35 cellular contexts compared by ENCODE assay signal in genomic region chr6:101326411-101326810, GRCh38.
"Had no signal": no experiment of that assay in that cellular context is flagged by ENCODE, and none has a peak within 500 bp of the region (broad histone marks: within the 10 kb centered on the region; RNA-seq: fewer than 3 reads in every experiment).

No MANE protein-coding gene starts in this region.

- ATAC-seq: activated CD8-positive, alpha-beta T cell treated with anti-CD3 and anti-CD28 coated beads for 36 hours; activated naive CD4-positive, alpha-beta T cell treated with anti-CD3 and anti-CD28 coated beads, Interleukin-2, amount 50 U/mL, for 72 hours; activated T-cell treated with anti-CD3 and anti-CD28 coated beads, Interleukin-2, amount 50 U/mL, for 4 hours; activated T-cell treated with anti-CD3 and anti-CD28 coated beads, Interleukin-2, amount 50 U/mL, for 72 hours; activated T-helper 17 cell treated with anti-CD3 and anti-CD28 coated beads, Interleukin-2, amount 50 U/mL, for 72 hours; body of pancreas had no signal

- H3K27ac ChIP-seq: adrenal gland, body of pancreas, brain microvascular endothelial cell, breast epithelium, VCaP had no signal

- H3K4me1 Mint-ChIP-seq: activated B cell treated with CpG ODN at 0.5 μM for 24 hours; activated CD4-positive, alpha-beta T cell treated with anti-CD3 and anti-CD28 coated beads, Interleukin-2, amount 10 ng/mL, durations not matched to agents 24 days and 14 days; activated naive CD8-positive, alpha-beta T cell treated with anti-CD3 and anti-CD28 coated beads for 36 hours; activated T-helper 17 cell treated with anti-CD3 and anti-CD28 coated beads, Interleukin-2, amount 50 U/mL, for 72 hours had no signal

- H3K4me3 ChIP-seq: adrenal gland, body of pancreas, breast epithelium had no signal

- H3K36me3 Mint-ChIP-seq: activated CD4-positive, alpha-beta memory T cell treated with anti-CD3 and anti-CD28 coated beads for 36 hours; activated naive CD8-positive, alpha-beta T cell treated with anti-CD3 and anti-CD28 coated beads for 36 hours had no signal

- H3K36me3 ChIP-seq: adrenal gland, brain microvascular endothelial cell, breast epithelium had no signal

- H3K4me1 ChIP-seq: adrenal gland, body of pancreas, breast epithelium had no signal

- H3K9me3 ChIP-seq: adrenal gland, breast epithelium had no signal

- H3K9me3 Mint-ChIP-seq: activated B cell treated with CpG ODN at 0.5 μM for 24 hours; activated CD4-positive, alpha-beta T cell treated with anti-CD3 and anti-CD28 coated beads, Interleukin-2, amount 10 ng/mL, durations not matched to agents 24 days and 14 days; activated CD8-positive, alpha-beta T cell treated with anti-CD3 and anti-CD28 coated beads for 36 hours; activated naive CD8-positive, alpha-beta T cell treated with anti-CD3 and anti-CD28 coated beads for 36 hours; activated T-cell treated with anti-CD3 and anti-CD28 coated beads, Interleukin-2, amount 50 U/mL, for 72 hours; activated T-helper 1 cell treated with anti-CD3 and anti-CD28 coated beads, Interleukin-12 subunit alpha, Interleukin-12 subunit beta, Interleukin-2, Interleukin-4 antibody, amounts not matched to agents 30 ng/mL and 10 ng/mL and 1 ng/mL, durations not matched to agents 14 hours and 24 hours and 36 hours; T-helper 1 cell treated with Interleukin-12 subunit alpha and Interleukin-12 subunit beta and Interleukin-4 antibody, amounts not matched to agents 30 μg/mL and 1 μg/mL, for 36 hours had no signal

- H3K4me3 Mint-ChIP-seq: activated B cell treated with CpG ODN at 0.5 μM for 24 hours; activated CD4-positive, alpha-beta memory T cell treated with anti-CD3 and anti-CD28 coated beads for 36 hours; activated CD4-positive, alpha-beta T cell treated with anti-CD3 and anti-CD28 coated beads, Interleukin-2, amount 10 ng/mL, durations not matched to agents 24 days and 14 days; activated CD8-positive, alpha-beta T cell treated with anti-CD3 and anti-CD28 coated beads for 36 hours; activated naive CD4-positive, alpha-beta T cell treated with anti-CD3 and anti-CD28 coated beads for 36 hours; activated naive CD8-positive, alpha-beta T cell treated with anti-CD3 and anti-CD28 coated beads for 36 hours; activated T-cell treated with anti-CD3 and anti-CD28 coated beads, Interleukin-2, amount 50 U/mL, for 4 hours; activated T-cell treated with anti-CD3 and anti-CD28 coated beads, Interleukin-2, amount 50 U/mL, for 72 hours; activated T-helper 1 cell treated with anti-CD3 and anti-CD28 coated beads, Interleukin-12 subunit alpha, Interleukin-12 subunit beta, Interleukin-2, Interleukin-4 antibody, amounts not matched to agents 30 ng/mL and 10 ng/mL and 1 ng/mL, durations not matched to agents 14 hours and 24 hours and 36 hours; activated T-helper 17 cell treated with anti-CD3 and anti-CD28 coated beads, Interleukin-2, amount 50 U/mL, for 72 hours; T-helper 1 cell treated with Interleukin-12 subunit alpha and Interleukin-12 subunit beta and Interleukin-4 antibody, amounts not matched to agents 30 μg/mL and 1 μg/mL, for 36 hours; T-helper 2 cell treated with Interferon-gamma antibody and Interleukin-4, amounts not matched to agents 5 μg/mL and 100 μg/mL, for 36 hours had no signal

- H3K27me3 Mint-ChIP-seq: activated B cell treated with CpG ODN at 0.5 μM for 24 hours; activated CD4-positive, alpha-beta memory T cell treated with anti-CD3 and anti-CD28 coated beads for 36 hours; activated CD4-positive, alpha-beta T cell treated with anti-CD3 and anti-CD28 coated beads, Interleukin-2, amount 10 ng/mL, durations not matched to agents 24 days and 14 days; activated CD8-positive, alpha-beta T cell treated with anti-CD3 and anti-CD28 coated beads for 36 hours; activated naive CD8-positive, alpha-beta T cell treated with anti-CD3 and anti-CD28 coated beads for 36 hours; activated T-helper 17 cell treated with anti-CD3 and anti-CD28 coated beads, Interleukin-2, amount 50 U/mL, for 72 hours had no signal

- H3K27ac Mint-ChIP-seq: activated B cell treated with CpG ODN at 0.5 μM for 24 hours; activated CD4-positive, alpha-beta memory T cell treated with anti-CD3 and anti-CD28 coated beads for 36 hours; activated CD4-positive, alpha-beta T cell treated with anti-CD3 and anti-CD28 coated beads, Interleukin-2, amount 10 ng/mL, durations not matched to agents 24 days and 14 days; activated CD8-positive, alpha-beta T cell treated with anti-CD3 and anti-CD28 coated beads for 36 hours; activated naive CD4-positive, alpha-beta T cell treated with anti-CD3 and anti-CD28 coated beads for 36 hours; activated naive CD4-positive, alpha-beta T cell treated with anti-CD3 and anti-CD28 coated beads, Interleukin-2, amount 50 U/mL, for 72 hours; activated naive CD8-positive, alpha-beta T cell treated with anti-CD3 and anti-CD28 coated beads for 36 hours; activated T-cell treated with anti-CD3 and anti-CD28 coated beads, Interleukin-2, amount 50 U/mL, for 72 hours; activated T-helper 1 cell treated with anti-CD3 and anti-CD28 coated beads, Interleukin-12 subunit alpha, Interleukin-12 subunit beta, Interleukin-2, Interleukin-4 antibody, amounts not matched to agents 30 ng/mL and 10 ng/mL and 1 ng/mL, durations not matched to agents 14 hours and 24 hours and 36 hours; activated T-helper 17 cell treated with anti-CD3 and anti-CD28 coated beads, Interleukin-2, amount 50 U/mL, for 72 hours; T-helper 1 cell treated with Interleukin-12 subunit alpha and Interleukin-12 subunit beta and Interleukin-4 antibody, amounts not matched to agents 30 μg/mL and 1 μg/mL, for 36 hours; T-helper 2 cell treated with Interferon-gamma antibody and Interleukin-4, amounts not matched to agents 5 μg/mL and 100 μg/mL, for 36 hours had no signal

- DNase-seq: activated B cell treated with CpG ODN at 0.5 μM for 24 hours; activated CD4-positive, alpha-beta memory T cell treated with anti-CD3 and anti-CD28 coated beads for 36 hours; activated CD4-positive, alpha-beta T cell treated with anti-CD3 and anti-CD28 coated beads for 4 hours; activated CD4-positive, alpha-beta T cell treated with anti-CD3 and anti-CD28 coated beads, Interleukin-2, amount 10 ng/mL, durations not matched to agents 24 days and 14 days; activated CD4-positive, alpha-beta T cell treated with anti-CD3 and anti-CD28 coated beads, Interleukin-2, amount 50 U/mL, for 1 hour; activated CD4-positive, alpha-beta T cell treated with anti-CD3 and anti-CD28 coated beads, Interleukin-2, amount 50 U/mL, for 4 hours; activated CD4-positive, CD25-positive, alpha-beta regulatory T cell treated with anti-CD3 and anti-CD28 coated beads, Interleukin-2, amount 50 U/mL, for 72 hours; activated CD8-positive, alpha-beta memory T cell treated with anti-CD3 and anti-CD28 coated beads, Interleukin-2, amount 50 U/mL, for 4 hours; activated CD8-positive, alpha-beta T cell treated with anti-CD3 and anti-CD28 coated beads for 36 hours; activated effector memory CD4-positive, alpha-beta T cell treated with anti-CD3 and anti-CD28 coated beads, Interleukin-2, amount 50 U/mL, for 16 hours; activated gamma-delta T cell treated with Interleukin-2 at 50 U/mL for 16 hours; activated naive CD4-positive, alpha-beta T cell; activated naive CD4-positive, alpha-beta T cell treated with anti-CD3 and anti-CD28 coated beads for 36 hours; activated naive CD4-positive, alpha-beta T cell treated with anti-CD3 and anti-CD28 coated beads, Interleukin-2, amount 50 U/mL, for 16 hours; activated naive CD8-positive, alpha-beta T cell treated with anti-CD3 and anti-CD28 coated beads for 36 hours; activated T-cell treated with anti-CD3 and anti-CD28 coated beads for 4 hours; activated T-cell treated with anti-CD3 and anti-CD28 coated beads, Interleukin-2, amount 50 U/mL, for 1 hour; activated T-cell treated with anti-CD3 and anti-CD28 coated beads, Interleukin-2, amount 50 U/mL, for 4 hours; activated T-cell treated with anti-CD3 and anti-CD28 coated beads, Interleukin-2, amount 50 U/mL, for 72 hours; adrenal gland; amniotic stem cell; aorta; body of pancreas; brain microvascular endothelial cell; central memory CD4-positive, alpha-beta T cell; T-helper 1 cell; T-helper 2 cell; T-helper 9 cell had no signal

- H3K27me3 ChIP-seq: adrenal gland, body of pancreas, brain microvascular endothelial cell, breast epithelium had no signal
